Comparison of ENCODE assay signal across 8 cellular contexts in genomic region chr4:6470502-6471302, GRCh38. TPM values are rescaled to one million over a fixed set of nuclear protein-coding genes. Genes with fewer than 3 reads are reported as not detected.
DNase-seq lines count a peak whose midpoint lies in the region; ATAC-seq and TF ChIP-seq lines count a peak whose summit lies in the region.

No MANE protein-coding gene starts in this region.

- no peaks in the 10 kb centered on the region for H3K36me3 ChIP-seq in GM23248 (ENCODE audit: low read depth)

- DNase-seq in A172 (ENCODE audit: low spot score) (peak; percentile 49), GM23248 (peak; percentile 63), Right ventricle myocardium superior (peak; percentile 80), osteocyte (ENCODE audit: extremely low spot score, unreplicated experiment) (peak; percentile 85), GM19240 (ENCODE audit: insufficient read length, low spot score) (no peak)
- DNase-seq in activated naive CD8-positive, alpha-beta T cell treated with anti-CD3 and anti-CD28 coated beads, Interleukin-2, amount 10 ng/mL, durations not matched to agents 7 days and 5 days, result peak; percentile 50
- DNase-seq in stimulated activated CD4-positive, alpha-beta T cell treated with anti-CD3 and anti-CD28 coated beads, Interleukin-4, amount 100 ng/mL, for 4 hours, result no peak

- intact Hi-C loops in Right ventricle myocardium superior (cut with DNase I), result no loop called here

- H3K9me3 ChIP-seq in GM23248 (ENCODE audit: low read depth), result no peaks in the 10 kb centered on the region

- H3K4me3 ChIP-seq in GM23248, result peak overlapping the region; percentile 62

- no peaks in the 10 kb centered on the region for H3K9me3 Mint-ChIP-seq in activated naive CD8-positive, alpha-beta T cell treated with anti-CD3 and anti-CD28 coated beads, Interleukin-2, amount 10 ng/mL, durations not matched to agents 7 days and 5 days
- no peaks in the 10 kb centered on the region for H3K9me3 Mint-ChIP-seq in osteocyte (ENCODE audit: unreplicated experiment)

- TF ChIP-seq CTCF in osteocyte (IDR thresholded peaks at IDR 0.05), result no peak

- H3K4me2 ChIP-seq in GM23248 (ENCODE audit: unreplicated experiment), result peak overlapping the region; percentile 65

- peaks cover 56% of the 10 kb centered on the region for H3K27me3 Mint-ChIP-seq in activated naive CD8-positive, alpha-beta T cell treated with anti-CD3 and anti-CD28 coated beads, Interleukin-2, amount 10 ng/mL, durations not matched to agents 7 days and 5 days
- H3K27me3 Mint-ChIP-seq in osteocyte (ENCODE audit: unreplicated experiment), result peaks cover 72% of the 10 kb centered on the region

- POLR2A ChIA-PET in activated naive CD8-positive, alpha-beta T cell treated with anti-CD3 and anti-CD28 coated beads, Interleukin-2, amount 10 ng/mL, durations not matched to agents 7 days and 5 days (lab: Charles Lee), result no interaction called here

- in situ Hi-C loops in GM23248 (cut with MboI), result no loop called here

- no peaks in the 10 kb centered on the region for H3F3A ChIP-seq in GM23248 (ENCODE audit: insufficient read depth)

- no peak overlapping the region for H3K9ac ChIP-seq in GM23248

- no peaks in the 10 kb centered on the region for H3K79me2 ChIP-seq in GM23248 (ENCODE audit: insufficient read depth)

- H2AFZ ChIP-seq in GM23248, result peak overlapping the region; percentile 58

- H3K4me1 ChIP-seq in GM23248 (ENCODE audit: insufficient read depth), result no peaks in the 10 kb centered on the region

- H3K9me2 ChIP-seq in GM23248 (ENCODE audit: insufficient read depth), result no peaks in the 10 kb centered on the region

- WGBS in GM23248 (ENCODE audit: low coverage in 1 of 2, low lambda C conversion rate in 2 of 2, missing lambda C conversion rate in 2 of 2), 2 experiments, result 2 to 6% methylated on average over 54 to 80 of the region's 85 CpGs

- no peak overlapping the region for H3K27ac Mint-ChIP-seq in activated naive CD8-positive, alpha-beta T cell treated with anti-CD3 and anti-CD28 coated beads, Interleukin-2, amount 10 ng/mL, durations not matched to agents 7 days and 5 days
- H3K27ac Mint-ChIP-seq in osteocyte (ENCODE audit: unreplicated experiment), result no peak overlapping the region

- no peaks in the 10 kb centered on the region for H4K20me1 ChIP-seq in GM23248 (ENCODE audit: insufficient read depth)

- H3K27ac ChIP-seq in GM23248, result no peak overlapping the region

- H3K36me3 Mint-ChIP-seq in activated naive CD8-positive, alpha-beta T cell treated with anti-CD3 and anti-CD28 coated beads, Interleukin-2, amount 10 ng/mL, durations not matched to agents 7 days and 5 days, result no peaks in the 10 kb centered on the region
- H3K36me3 Mint-ChIP-seq in osteocyte (ENCODE audit: unreplicated experiment), result no peaks in the 10 kb centered on the region

- peaks cover 51% of the 10 kb centered on the region for H3K27me3 ChIP-seq in GM23248 (replicated peaks; ENCODE audit: insufficient read depth)

- peak; percentile 65 for ATAC-seq in activated naive CD8-positive, alpha-beta T cell treated with anti-CD3 and anti-CD28 coated beads, Interleukin-2, amount 10 ng/mL, durations not matched to agents 7 days and 5 days (ENCODE audit: low read depth)
- ATAC-seq in Right ventricle myocardium superior (ENCODE audit: poor library complexity) (peak; percentile 76), GM18868 (IDR thresholded peaks at IDR 0.05; ENCODE audit: unreplicated experiment) (no peak)

- H3K4me3 Mint-ChIP-seq in activated naive CD8-positive, alpha-beta T cell treated with anti-CD3 and anti-CD28 coated beads, Interleukin-2, amount 10 ng/mL, durations not matched to agents 7 days and 5 days, result no peak overlapping the region
- H3K4me3 Mint-ChIP-seq in osteocyte (ENCODE audit: unreplicated experiment), result peak overlapping the region; percentile 55

- H3K4me1 Mint-ChIP-seq in activated naive CD8-positive, alpha-beta T cell treated with anti-CD3 and anti-CD28 coated beads, Interleukin-2, amount 10 ng/mL, durations not matched to agents 7 days and 5 days, result peaks cover 3% of the 10 kb centered on the region
- peaks cover 5% of the 10 kb centered on the region for H3K4me1 Mint-ChIP-seq in osteocyte (ENCODE audit: unreplicated experiment)

RNA-seq across cellular contexts. Expression of gene PPP2R2C, which starts 1.7 kb away (rescaled TPM):
- 6.7 and 10.6 TPM in 2 replicates for total RNA-seq in A172 (2014; rRNA removed; shearing (Covaris generic))
- total RNA-seq in GM23248 (2014; rRNA removed; shearing (Covaris generic)), result not detected in 2 replicates
- not detected in 2 replicates for polyA plus RNA-seq in GM23248 (2016; fragmentation: Nextera tagmentation; extraction: Ambion mirVana)
- total RNA-seq in activated naive CD8-positive, alpha-beta T cell treated with anti-CD3 and anti-CD28 coated beads, Interleukin-2, amount 10 ng/mL, durations not matched to agents 7 days and 5 days, result not detected
- total RNA-seq in Right ventricle myocardium superior (8.1 TPM), osteocyte (not detected in 2 replicates)

Comparison
In these comparisons a context has a peak if more than half of its experiments do, and no peak if none do; other contexts are left out.
1. DNase-seq: peak in A172 (single experiment), GM23248 (single experiment), activated naive CD8-positive, alpha-beta T cell treated with anti-CD3 and anti-CD28 coated beads, Interleukin-2, amount 10 ng/mL, durations not matched to agents 7 days and 5 days (single experiment), Right ventricle myocardium superior (single experiment) and osteocyte (single experiment); none in stimulated activated CD4-positive, alpha-beta T cell treated with anti-CD3 and anti-CD28 coated beads, Interleukin-4, amount 100 ng/mL, for 4 hours (0 of 2) and GM19240 (single experiment).